Comparison of ENCODE assay signal across 9 cellular contexts in the genomic region with DNA sequence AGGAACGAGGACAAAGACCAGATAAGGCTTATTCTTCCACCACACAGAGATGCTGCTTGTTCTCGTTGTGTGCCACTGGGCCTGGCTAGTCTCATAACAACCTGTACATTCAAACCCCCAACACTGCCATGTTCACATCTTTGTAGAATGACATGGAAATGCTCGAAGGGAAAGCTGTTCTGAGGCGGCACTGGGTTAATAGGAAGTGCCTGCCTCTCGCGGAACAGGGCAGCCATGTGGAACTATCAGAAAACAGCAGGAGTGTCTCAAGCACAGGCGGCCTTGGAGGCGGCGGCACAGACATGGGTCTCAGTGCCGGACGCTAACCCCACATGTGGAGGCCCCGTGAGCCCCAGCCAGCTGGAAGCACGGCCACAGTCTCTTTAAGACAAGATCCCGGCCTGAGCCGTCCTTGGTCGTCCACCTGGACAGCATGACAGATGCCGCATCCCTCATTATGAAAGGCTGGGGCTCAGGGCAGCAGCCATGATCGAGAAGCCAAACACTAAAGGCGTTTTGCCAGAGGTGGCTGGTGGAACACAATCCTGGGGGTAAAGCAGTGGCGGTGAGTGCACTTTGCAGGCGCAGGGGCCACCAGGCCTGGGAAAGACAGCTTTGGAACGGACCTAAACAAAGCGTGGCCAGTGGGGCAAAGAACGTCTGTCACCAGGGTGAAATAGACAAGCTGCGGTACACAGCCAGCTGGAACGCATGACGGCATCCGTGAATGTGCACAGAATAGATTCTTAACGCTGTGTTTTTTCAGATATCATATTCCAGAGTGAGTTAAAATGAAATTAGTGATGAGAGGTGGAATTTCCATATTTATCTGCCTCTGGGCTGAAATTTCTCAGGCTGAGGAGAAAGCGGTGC.
DNase-seq lines count a peak whose midpoint lies in the region; TF ChIP-seq lines count a peak whose summit lies in the region.
"Had no signal": no experiment of that assay in that cellular context is flagged by ENCODE, and none has a peak within 500 bp of the region (broad histone marks: within the 10 kb centered on the region; RNA-seq: fewer than 3 reads in every experiment).

No MANE protein-coding gene starts in this region.

- no peak overlapping the region for H3K18ac ChIP-seq in mesenchymal stem cell (ENCODE audit: low read depth in 1 of 2, low read length in 2 of 2)
- no peak overlapping the region for H3K18ac ChIP-seq in trophoblast cell (ENCODE audit: low read length)

- H4K91ac ChIP-seq in mesenchymal stem cell (ENCODE audit: low read length) (no peak overlapping the region), trophoblast cell (ENCODE audit: low read depth, low read length) (no peak overlapping the region)

- peak; percentile 76 for DNase-seq in SK-N-SH
- DNase-seq in dorsolateral prefrontal cortex = peak in 5 of 10 donors; percentile 64 to 73 (median 68)
- no peak for DNase-seq in mesenchymal stem cell
- DNase-seq in superior temporal gyrus (ENCODE audit: extremely low spot score) = peak; percentile 84
- no peak for DNase-seq in NCI-H2171 (lab: John Stamatoyannopoulos, UW)
- no peak for DNase-seq in stimulated activated CD4-positive, alpha-beta T cell treated with anti-CD3 and anti-CD28 coated beads, Interleukin-15, amount 100 ng/mL, for 24 hours
- no peak for DNase-seq in trophoblast cell
- DNase-seq: activated CD8-positive, alpha-beta T cell treated with anti-CD3 and anti-CD28 coated beads, Interleukin-2, amount 10 ng/mL, durations not matched to agents 7 days and 5 days; NCI-H2107 had no signal

- no peak overlapping the region; a peak in 1 of 4 replicates for H3K4me3 ChIP-seq in SK-N-SH (ENCODE audit: low read depth in 2 of 2, low read length in 1 of 2)
- H3K4me3 ChIP-seq in dorsolateral prefrontal cortex = peak overlapping the region in 56 of 59 donors; percentile 2 to 57 (median 33)
- peak overlapping the region in 1 of 2 experiments; percentile 61 for H3K4me3 ChIP-seq in mesenchymal stem cell (ENCODE audit: insufficient read depth in 1 of 2, low read depth in 1 of 2, low read length in 2 of 2)
- H3K4me3 ChIP-seq in trophoblast cell (ENCODE audit: low read depth, low read length) = no peak overlapping the region

- H2AFZ ChIP-seq in SK-N-SH (ENCODE audit: low read depth) (no peak overlapping the region), mesenchymal stem cell (ENCODE audit: low read depth, low read length) (no peak overlapping the region), trophoblast cell (ENCODE audit: insufficient read depth, low read length, poor library complexity) (no peak overlapping the region)

- TF ChIP-seq RAD21 in SK-N-SH (IDR thresholded peaks at IDR 0.05; ENCODE audit: low read length) = peak; percentile 21; the same call in 1 of the 2 replicates

- H3K4ac ChIP-seq in mesenchymal stem cell (ENCODE audit: low read depth in 1 of 2, low read length in 2 of 2) = no peak overlapping the region
- H3K4ac ChIP-seq in trophoblast cell (ENCODE audit: low read depth, low read length) = no peak overlapping the region

- no peaks in the 10 kb centered on the region for H3K79me2 ChIP-seq in SK-N-SH (ENCODE audit: insufficient read depth)
- no peaks in the 10 kb centered on the region for H3K79me2 ChIP-seq in trophoblast cell (ENCODE audit: control insufficient read depth, insufficient read depth, low read length, poor library complexity)

- no peak overlapping the region for H3K9ac ChIP-seq in SK-N-SH
- H3K9ac ChIP-seq in mesenchymal stem cell (ENCODE audit: low read length) = peak overlapping the region; percentile 44
- H3K9ac ChIP-seq in trophoblast cell (ENCODE audit: low read length) = no peak overlapping the region

- H3K36me3 ChIP-seq in SK-N-SH (replicated peaks in 1 of 2; ENCODE audit: control insufficient read depth in 1 of 2, insufficient read depth in 2 of 2, low read length in 1 of 2) = no peaks in the 10 kb centered on the region
- peaks cover 0 to 10% of the 10 kb centered on the region in 2 experiments for H3K36me3 ChIP-seq in mesenchymal stem cell (ENCODE audit: control insufficient read depth in 1 of 2, insufficient read depth in 2 of 2, low read depth in 1 of 2, low read length in 2 of 2)
- H3K36me3 ChIP-seq in trophoblast cell (ENCODE audit: control insufficient read depth in 1 of 2, insufficient read depth in 2 of 2, low read length in 2 of 2) = no peaks in the 10 kb centered on the region

- peaks cover 52% of the 10 kb centered on the region for H3K79me1 ChIP-seq in mesenchymal stem cell (replicated peaks; ENCODE audit: low read length, poor library complexity, severe bottlenecking)
- no peaks in the 10 kb centered on the region for H3K79me1 ChIP-seq in trophoblast cell (ENCODE audit: low read length)

- H3K27ac ChIP-seq in SK-N-SH (ENCODE audit: low read depth in 2 of 2, low read length in 1 of 2) (peak overlapping the region; percentile 24 to 99; a peak in 3 of 4 replicates), dorsolateral prefrontal cortex (peak overlapping the region; percentile 67 to 99 (median 94)), mesenchymal stem cell (ENCODE audit: low read length, poor library complexity, severe bottlenecking) (no peak overlapping the region), trophoblast cell (ENCODE audit: low read depth, low read length) (no peak overlapping the region)

- intact Hi-C loops in dorsolateral prefrontal cortex (cut with DNase I) = loop anchor here in 1 of 2 donors (5.0 kb wide), 2 partner anchors 52 to 102 kb away; no protein-coding TSS in a partner anchor

- H4K8ac ChIP-seq in mesenchymal stem cell (ENCODE audit: low read length) (no peak overlapping the region), trophoblast cell (ENCODE audit: low read depth, low read length) (no peak overlapping the region)

- H2BK120ac ChIP-seq in mesenchymal stem cell (ENCODE audit: low read depth, low read length) (no peak overlapping the region), trophoblast cell (ENCODE audit: insufficient read depth, low read length, poor library complexity) (no peak overlapping the region)

- no peaks in the 10 kb centered on the region for H3K9me2 ChIP-seq in SK-N-SH

- H3K4me1 ChIP-seq in SK-N-SH (ENCODE audit: control insufficient read depth in 1 of 2, insufficient read depth in 2 of 2, low read depth in 1 of 2, low read length in 1 of 2) (peaks cover 0 to 53% of the 10 kb centered on the region in 2 experiments; a peak in 2 of 4 replicates), mesenchymal stem cell (ENCODE audit: control insufficient read depth, insufficient read depth, low read depth, low read length) (peaks cover 13% of the 10 kb centered on the region), trophoblast cell (ENCODE audit: control insufficient read depth in 1 of 2, insufficient read depth in 2 of 2, low read length in 2 of 2) (no peaks in the 10 kb centered on the region)

- no peak overlapping the region for H2BK15ac ChIP-seq in mesenchymal stem cell (ENCODE audit: low read depth, poor library complexity, severe bottlenecking)

- CTCF ChIA-PET in SK-N-SH (lab: Yijun Ruan, JAX) = interaction anchor here (0.7 to 2.3 kb wide), 7 partner anchors 9 to 752 kb away, joined by 3 to 8 read pairs (median 4); no protein-coding TSS in a partner anchor

- H3K14ac ChIP-seq in mesenchymal stem cell (ENCODE audit: low read length in 2 of 2) (no peak overlapping the region), trophoblast cell (ENCODE audit: low read length) (no peak overlapping the region)

- no peaks in the 10 kb centered on the region for H3F3A ChIP-seq in SK-N-SH (replicated peaks; ENCODE audit: insufficient read depth)

- H2BK12ac ChIP-seq in mesenchymal stem cell (ENCODE audit: low read length in 2 of 2) (no peak overlapping the region), trophoblast cell (ENCODE audit: low read length) (no peak overlapping the region)

- TF ChIP-seq CTCF in SK-N-SH (IDR thresholded peaks at IDR 0.05) = no peak
- no peak for TF ChIP-seq CTCF in dorsolateral prefrontal cortex (IDR thresholded peaks at IDR 0.05 in 54 of 56, conservative IDR thresholded peaks at IDR 0.05 in 2 of 56; ENCODE audit: low read depth in 1 of 56, partially characterized antibody in 56 of 56)

- H4K20me1 ChIP-seq in SK-N-SH (ENCODE audit: insufficient read depth) = no peaks in the 10 kb centered on the region

- H4K12ac ChIP-seq in trophoblast cell (ENCODE audit: low read depth, low read length) = no peak overlapping the region

- H3K23ac ChIP-seq in mesenchymal stem cell (ENCODE audit: low read length in 2 of 2) (no peak overlapping the region), trophoblast cell (ENCODE audit: low read length) (no peak overlapping the region)

- 61% methylated on average over 24 of the region's 30 CpGs for WGBS in SK-N-SH (ENCODE audit: low lambda C conversion rate)
- WGBS in mesenchymal stem cell = 91% methylated on average over 30 of the region's 30 CpGs
- WGBS in trophoblast cell (ENCODE audit: extremely low coverage, insufficient coverage, insufficient read length) = no CpG with 5 or more reads among the region's 30 CpGs

- POLR2A ChIA-PET in SK-N-SH (lab: Yijun Ruan, JAX) = interaction anchor here (0.8 to 1.7 kb wide), 2 partner anchors 10 to 36 kb away, joined by 3 to 8 read pairs; no protein-coding TSS in a partner anchor

- H2AK5ac ChIP-seq in mesenchymal stem cell (ENCODE audit: low read length, severe bottlenecking) (no peak overlapping the region), trophoblast cell (ENCODE audit: low read length) (no peak overlapping the region)

- H3K27me3 ChIP-seq in SK-N-SH (ENCODE audit: insufficient read depth) (no peaks in the 10 kb centered on the region), dorsolateral prefrontal cortex (no peaks in the 10 kb centered on the region), mesenchymal stem cell (ENCODE audit: control insufficient read depth in 1 of 2, insufficient read depth in 1 of 2, low read length in 2 of 2) (no peaks in the 10 kb centered on the region), trophoblast cell (ENCODE audit: insufficient read depth, low read length) (no peaks in the 10 kb centered on the region)

- no peak overlapping the region for H3K4me2 ChIP-seq in SK-N-SH
- H3K4me2 ChIP-seq in mesenchymal stem cell (ENCODE audit: low read length, poor library complexity, severe bottlenecking) = no peak overlapping the region
- no peak overlapping the region for H3K4me2 ChIP-seq in trophoblast cell (ENCODE audit: low read length)

- H2BK5ac ChIP-seq in mesenchymal stem cell (ENCODE audit: low read depth, low read length, poor library complexity, severe bottlenecking) (no peak overlapping the region), trophoblast cell (ENCODE audit: low read depth, low read length, poor library complexity) (no peak overlapping the region)

- TF ChIP-seq EP300 in SK-N-SH (IDR thresholded peaks at IDR 0.05; ENCODE audit: borderline replicate concordance in 1 of 2, low read depth in 1 of 2, low read length in 1 of 2) = no peak

- H3K9me3 ChIP-seq in SK-N-SH = no peaks in the 10 kb centered on the region
- H3K9me3 ChIP-seq in mesenchymal stem cell (ENCODE audit: control insufficient read depth, low read length) = no peaks in the 10 kb centered on the region
- no peaks in the 10 kb centered on the region for H3K9me3 ChIP-seq in trophoblast cell (ENCODE audit: insufficient read depth, low read depth, low read length)

Comparison
In these comparisons a context has a peak if more than half of its experiments do, and no peak if none do; other contexts are left out.
1. DNase-seq: peak in SK-N-SH (single experiment) and superior temporal gyrus (single experiment); none in mesenchymal stem cell (single experiment), NCI-H2171 (single experiment), stimulated activated CD4-positive, alpha-beta T cell treated with anti-CD3 and anti-CD28 coated beads, Interleukin-15, amount 100 ng/mL, for 24 hours (single experiment) and trophoblast cell (0 of 2).
2. H3K27ac ChIP-seq: peak in SK-N-SH (2 of 2) and dorsolateral prefrontal cortex (59 of 59); none in mesenchymal stem cell (single experiment) and trophoblast cell (single experiment).
3. H3K4me3 ChIP-seq: peak in dorsolateral prefrontal cortex (56 of 59); none in SK-N-SH (0 of 2) and trophoblast cell (single experiment).